Comparison of ENCODE assay signal across 26 cellular contexts in the genomic region with DNA sequence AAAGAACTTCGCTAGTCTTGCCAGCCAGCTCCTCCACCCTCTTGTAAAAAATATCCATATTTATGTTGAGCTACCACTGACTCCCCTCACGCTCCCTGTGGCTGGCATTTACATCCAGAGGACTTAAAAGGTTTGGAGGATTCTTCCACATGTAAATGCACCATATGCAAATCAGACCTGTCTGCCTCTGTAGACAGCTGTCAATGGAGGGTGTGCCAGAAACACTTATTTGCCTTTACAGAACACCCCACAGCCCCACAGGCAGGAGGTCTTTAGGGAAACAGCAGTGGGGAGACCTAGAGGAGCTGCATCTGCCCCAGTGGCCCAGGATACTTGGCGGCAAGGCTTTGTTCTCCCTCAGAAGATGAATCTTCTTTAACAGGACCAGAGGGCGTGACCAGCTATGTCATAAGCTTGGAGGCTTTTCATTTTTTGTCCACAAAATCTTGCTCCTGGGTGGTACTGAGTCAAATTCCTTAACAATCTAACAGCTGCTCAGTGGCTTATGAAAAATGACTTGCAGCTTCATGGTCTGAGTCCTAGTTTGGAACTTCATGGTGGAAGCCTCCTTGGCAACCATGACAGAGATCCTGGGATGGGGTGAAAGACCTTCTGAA.
"Had no signal": no experiment of that assay in that cellular context is flagged by ENCODE, and none has a peak within 500 bp of the region (broad histone marks: within the 10 kb centered on the region; RNA-seq: fewer than 3 reads in every experiment).

No MANE protein-coding gene starts in this region.

- FAIRE-seq: islet of Langerhans, small intestine had no signal

- H3K4me3 ChIP-seq: adrenal gland, cardiac muscle cell, colonic mucosa, dorsolateral prefrontal cortex, left lung, lower lobe of right lung, ovary, thoracic aorta, vagina had no signal

- H3K27ac ChIP-seq: adrenal gland, cardiac muscle cell, colonic mucosa, dorsolateral prefrontal cortex, foreskin keratinocyte, left lung, lower lobe of right lung, ovary, thoracic aorta, vagina had no signal

- DNase-seq: activated CD4-positive, alpha-beta T cell treated with anti-CD3 and anti-CD28 coated beads for 36 hours; activated CD4-positive, alpha-beta T cell treated with anti-CD3 and anti-CD28 coated beads, Interleukin-2, amount 50 U/mL, for 4 hours; activated CD4-positive, CD25-positive, alpha-beta regulatory T cell; activated naive CD4-positive, alpha-beta T cell treated with Interleukin-2 at 50 U/mL for 16 hours; activated T-cell treated with anti-CD3 and anti-CD28 coated beads for 4 hours; activated T-cell treated with anti-CD3 and anti-CD28 coated beads, Interleukin-2, amount 50 U/mL, for 72 hours; adrenal gland; aorta; cerebellar nuclear complex; colonic mucosa; dorsolateral prefrontal cortex; effector memory CD4-positive, alpha-beta T cell; foreskin keratinocyte; left lung; lower lobe of right lung; mesenchymal stem cell; ovary; retina; small intestine; stimulated activated CD4-positive, alpha-beta T cell treated with anti-CD3 and anti-CD28 coated beads, Interleukin-4, amount 100 ng/mL, for 24 hours had no signal

- H3K9me3 ChIP-seq: adrenal gland, colonic mucosa, left lung, lower lobe of right lung, ovary, thoracic aorta, vagina had no signal

- H3K36me3 ChIP-seq: adrenal gland, cardiac muscle cell, colonic mucosa, left lung, lower lobe of right lung, ovary, thoracic aorta, vagina had no signal

- H3K27me3 ChIP-seq: adrenal gland, cardiac muscle cell, colonic mucosa, foreskin keratinocyte, left lung, ovary, vagina had no signal

- ATAC-seq: activated CD4-positive, alpha-beta T cell treated with anti-CD3 and anti-CD28 coated beads for 36 hours; activated T-cell treated with anti-CD3 and anti-CD28 coated beads, Interleukin-2, amount 50 U/mL, for 72 hours; foreskin keratinocyte; left lung; lower lobe of right lung; sciatic nerve; stimulated activated effector memory CD8-positive, alpha-beta T cell treated with anti-CD3 and anti-CD28 coated beads, Interleukin-12 subunit alpha, Interleukin-12 subunit beta, amount 100 ng/mL, for 72 hours had no signal

- H3K4me1 ChIP-seq: adrenal gland, colonic mucosa, foreskin keratinocyte, left lung, lower lobe of right lung, vagina had no signal
